ENCODE assay signal across 8 cellular contexts in the genomic region with DNA sequence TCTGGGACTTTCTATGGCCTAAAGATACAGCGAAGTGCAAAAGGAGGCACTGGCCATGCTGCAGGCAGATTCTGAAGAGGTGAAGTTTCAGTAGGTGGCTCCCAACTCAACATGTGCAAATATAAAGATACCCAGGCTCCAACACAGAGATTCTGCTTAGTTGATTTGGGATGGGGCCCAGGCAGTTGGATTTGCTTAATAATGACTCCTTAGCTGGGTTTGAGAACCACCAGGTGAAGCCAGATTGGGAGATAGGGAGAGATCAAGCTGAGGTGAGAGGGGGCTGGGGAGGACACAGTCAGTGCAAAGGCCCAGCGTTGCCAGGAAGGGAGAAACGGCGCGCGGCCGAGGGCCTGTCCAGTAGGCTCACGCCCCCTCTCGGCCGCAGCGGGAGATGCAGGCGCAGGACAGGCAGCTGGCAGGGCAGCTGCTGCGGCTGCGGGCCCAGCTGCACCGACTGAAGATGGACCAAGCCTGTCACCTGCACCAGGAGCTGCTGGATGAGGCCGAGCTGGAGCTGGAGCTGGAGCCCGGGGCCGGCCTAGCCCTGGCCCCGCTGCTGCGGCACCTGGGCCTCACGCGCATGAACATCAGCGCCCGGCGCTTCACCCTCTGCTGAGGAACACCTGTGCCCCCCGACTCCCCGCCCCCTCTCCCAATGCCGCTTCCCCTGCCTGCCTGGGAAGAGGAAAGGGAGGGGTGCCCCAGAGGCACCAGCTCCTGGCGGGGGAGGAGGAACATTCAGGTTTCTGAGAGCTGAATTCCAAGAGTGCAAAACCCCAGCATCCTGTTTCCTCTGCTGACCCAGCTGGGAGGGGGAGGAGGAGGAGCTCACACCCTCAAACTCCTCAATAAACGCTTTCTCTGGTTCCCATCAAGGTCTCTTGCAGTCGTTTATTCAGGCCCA. TPM values are rescaled to one million over a fixed set of nuclear protein-coding genes. Genes with fewer than 3 reads are reported as not detected.
DNase-seq lines count a peak whose midpoint lies in the region; TF ChIP-seq lines count a peak whose summit lies in the region.

No MANE protein-coding gene starts in this region.

- no peaks in the 10 kb centered on the region for H3K9me2 ChIP-seq in SK-N-SH

- no peak overlapping the region for H3K4me2 ChIP-seq in SK-N-SH

- CTCF ChIA-PET in SK-N-SH (lab: Yijun Ruan, JAX), result interaction anchor here (0.6 to 5.4 kb wide), 30 partner anchors 10 to 126 kb away, joined by 3 to 45 read pairs (median 4); a partner anchor contains a TSS

- DNase-seq in LHCN-M2 (ENCODE audit: low read depth), result peak; percentile 51
- peak; percentile 91 for DNase-seq in SK-N-SH
- DNase-seq in right atrium auricular region (ENCODE audit: low spot score), result peak; percentile 88
- peak; percentile 90 for DNase-seq in sigmoid colon
- no peak for DNase-seq in superior temporal gyrus (ENCODE audit: extremely low spot score)
- no peak for DNase-seq in GF-D8 (lab: John Stamatoyannopoulos, UW)

- TF ChIP-seq RAD21 in SK-N-SH (IDR thresholded peaks at IDR 0.05; ENCODE audit: low read length), result peak; percentile 67

- H3K27me3 Mint-ChIP-seq in activated naive CD8-positive, alpha-beta T cell, result no peaks in the 10 kb centered on the region

- TF ChIP-seq POLR2A in sigmoid colon (IDR thresholded peaks at IDR 0.05), result no peak

- no peaks in the 10 kb centered on the region for H3K9me3 Mint-ChIP-seq in activated naive CD8-positive, alpha-beta T cell (ENCODE audit: low read depth)

- peak overlapping the region in 1 of 2 experiments; percentile 47; a peak in 1 of 4 replicates for H3K4me3 ChIP-seq in SK-N-SH (ENCODE audit: low read depth in 2 of 2, low read length in 1 of 2)
- no peak overlapping the region for H3K4me3 ChIP-seq in right atrium auricular region
- no peak overlapping the region for H3K4me3 ChIP-seq in sigmoid colon

- H3K36me3 ChIP-seq in SK-N-SH (replicated peaks in 1 of 2; ENCODE audit: control insufficient read depth in 1 of 2, insufficient read depth in 2 of 2, low read length in 1 of 2) (no peaks in the 10 kb centered on the region), right atrium auricular region (no peaks in the 10 kb centered on the region), sigmoid colon (no peaks in the 10 kb centered on the region)

- intact Hi-C loops in sigmoid colon (cut with DNase I), result no loop called here

- POLR2A ChIA-PET in SK-N-SH (lab: Yijun Ruan, JAX), result interaction anchor here (0.6 kb wide), 2 partner anchors 22 to 80 kb away, joined by 3 to 5 read pairs; no protein-coding TSS in a partner anchor

- H3K4me1 Mint-ChIP-seq in activated naive CD8-positive, alpha-beta T cell (ENCODE audit: low read depth), result peaks cover 57% of the 10 kb centered on the region

- H3K4me3 Mint-ChIP-seq in activated naive CD8-positive, alpha-beta T cell, result peak overlapping the region; percentile 69

- peaks cover 2% of the 10 kb centered on the region for H3K36me3 Mint-ChIP-seq in activated naive CD8-positive, alpha-beta T cell

- no peaks in the 10 kb centered on the region for H4K20me1 ChIP-seq in SK-N-SH (ENCODE audit: insufficient read depth)

- TF ChIP-seq CTCF in GM12872 (IDR thresholded peaks at IDR 0.05; ENCODE audit: insufficient read depth, low read depth, low read length) (peak; percentile 97), SK-N-SH (IDR thresholded peaks at IDR 0.05) (peak; percentile 74), right atrium auricular region (IDR thresholded peaks at IDR 0.05) (peak; percentile 78 to 94), sigmoid colon (IDR thresholded peaks at IDR 0.05) (peak in 3 of 4 experiments; percentile 43 to 75 (median 62))

- no peak overlapping the region for H3K27ac ChIP-seq in SK-N-SH (ENCODE audit: low read depth in 2 of 2, low read length in 1 of 2)
- H3K27ac ChIP-seq in right atrium auricular region, result peak overlapping the region; percentile 66 to 67
- peak overlapping the region in 3 of 4 donors; percentile 42 to 74 (median 57) for H3K27ac ChIP-seq in sigmoid colon

- no peak overlapping the region for H3K9ac ChIP-seq in SK-N-SH

- H3K79me2 ChIP-seq in SK-N-SH (ENCODE audit: insufficient read depth), result no peaks in the 10 kb centered on the region

- TF ChIP-seq EP300 in SK-N-SH (IDR thresholded peaks at IDR 0.05; ENCODE audit: borderline replicate concordance in 1 of 2, low read depth in 1 of 2, low read length in 1 of 2), result no peak
- TF ChIP-seq EP300 in sigmoid colon (IDR thresholded peaks at IDR 0.05), result no peak

- H3K27me3 ChIP-seq in SK-N-SH (ENCODE audit: insufficient read depth) (no peaks in the 10 kb centered on the region), right atrium auricular region (no peaks in the 10 kb centered on the region), sigmoid colon (no peaks in the 10 kb centered on the region)

- H3K27ac Mint-ChIP-seq in activated naive CD8-positive, alpha-beta T cell, result peak overlapping the region; percentile 95

- peaks cover 2 to 10% of the 10 kb centered on the region in 2 experiments; a peak in 3 of 4 replicates for H3K4me1 ChIP-seq in SK-N-SH (ENCODE audit: control insufficient read depth in 1 of 2, insufficient read depth in 2 of 2, low read depth in 1 of 2, low read length in 1 of 2)
- peaks cover 0 to 56% of the 10 kb centered on the region in 2 donors for H3K4me1 ChIP-seq in right atrium auricular region
- H3K4me1 ChIP-seq in sigmoid colon, result peaks cover 0 to 25% (median 18%) of the 10 kb centered on the region in 4 donors

- H3F3A ChIP-seq in SK-N-SH (replicated peaks; ENCODE audit: insufficient read depth), result peaks cover 3% of the 10 kb centered on the region

- WGBS in SK-N-SH (ENCODE audit: low lambda C conversion rate), result 34% methylated on average over 12 of the region's 31 CpGs
- 6 to 9% methylated on average over 31 of the region's 31 CpGs for WGBS in sigmoid colon, 2 donors

- H2AFZ ChIP-seq in SK-N-SH (ENCODE audit: low read depth), result no peak overlapping the region; the same call in 1 of the 2 replicates

- H3K9me3 ChIP-seq in SK-N-SH (no peaks in the 10 kb centered on the region), right atrium auricular region (no peaks in the 10 kb centered on the region), sigmoid colon (no peaks in the 10 kb centered on the region)

TF ChIP-seq in SK-N-SH, 30 proteins besides CTCF, POLR2A, EP300 and RAD21:
- TF ChIP-seq, protein P1, sequence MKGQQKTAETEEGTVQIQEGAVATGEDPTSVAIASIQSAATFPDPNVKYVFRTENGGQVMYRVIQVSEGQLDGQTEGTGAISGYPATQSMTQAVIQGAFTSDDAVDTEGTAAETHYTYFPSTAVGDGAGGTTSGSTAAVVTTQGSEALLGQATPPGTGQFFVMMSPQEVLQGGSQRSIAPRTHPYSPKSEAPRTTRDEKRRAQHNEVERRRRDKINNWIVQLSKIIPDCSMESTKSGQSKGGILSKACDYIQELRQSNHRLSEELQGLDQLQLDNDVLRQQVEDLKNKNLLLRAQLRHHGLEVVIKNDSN (IDR thresholded peaks at IDR 0.05; ENCODE audit: borderline replicate concordance, low read depth), result no peak
- TF ChIP-seq SIN3A (IDR thresholded peaks at IDR 0.05; ENCODE audit: borderline replicate concordance, low read depth, low read length), result no peak
- TF ChIP-seq SMC3 (IDR thresholded peaks at IDR 0.05; ENCODE audit: low read depth, low read length), result peak; percentile 55
- TF ChIP-seq CHD2 (IDR thresholded peaks at IDR 0.05; ENCODE audit: low read length, partially characterized antibody), result peak; percentile 21
- no peak for TF ChIP-seq MEF2A (IDR thresholded peaks at IDR 0.05; ENCODE audit: borderline replicate concordance, low read depth)
TF ChIP-seq in SK-N-SH: peak in this region for 2.

RNA-seq across cellular contexts. Expression of a gene that starts 1.2 kb away (rescaled TPM):
- total RNA-seq in LHCN-M2 (2014; rRNA removed) (0.23 TPM in 1 of 2 replicates, not detected in the other), right atrium auricular region (1 to 10 TPM; 2.1 to 6.4 TPM), sigmoid colon (1 to 10 TPM in 2 of 4 donors, under 1 TPM in 1, not detected in 1; 0.71 to 3.0 (median 2.2) TPM)
- 0.50 TPM for polyA plus RNA-seq in LHCN-M2 (2012)
- polyA plus RNA-seq in SK-N-SH (2012; rRNA removed) (1.2 and 1.6 TPM in 2 replicates), sigmoid colon (1 to 10 TPM; 3.0 to 9.0 (median 3.6) TPM)
- polyA plus RNA-seq in SK-N-SH (2012; cell fraction: cytosol; rRNA removed), result 0.63 and 1.1 TPM in 2 replicates
- 2.3 and 2.9 TPM in 2 replicates for polyA plus RNA-seq in SK-N-SH (2012; cell fraction: nucleus; rRNA removed)

RNA-seq across cellular contexts. Expression of a gene that starts 2.8 kb away (rescaled TPM):
- total RNA-seq in LHCN-M2 (2014; rRNA removed), result not detected in 2 replicates
- not detected for polyA plus RNA-seq in LHCN-M2 (2012)
- not detected in 2 replicates for polyA plus RNA-seq in SK-N-SH (2012; rRNA removed)
- polyA plus RNA-seq in SK-N-SH (2012; cell fraction: cytosol; rRNA removed), result not detected in 2 replicates
- polyA plus RNA-seq in SK-N-SH (2012; cell fraction: nucleus; rRNA removed), result 0.04 TPM in 1 of 2 replicates, not detected in the other
- total RNA-seq in right atrium auricular region, result under 1 TPM; 0.74 to 0.98 TPM
- total RNA-seq in sigmoid colon, result under 1 TPM in 3 of 4 donors, not detected in 1; 0.36 to 0.81 (median 0.49) TPM
- polyA plus RNA-seq in sigmoid colon, result 10 to 100 TPM in 1 of 3 donors, 1 to 10 TPM in 1, under 1 TPM in 1; 0.92 to 37.3 (median 1.8) TPM

RNA-seq across cellular contexts. Expression of a gene that starts 26.0 kb away (rescaled TPM):
- total RNA-seq in LHCN-M2 (2014; rRNA removed), result 296 and 327 TPM in 2 replicates
- 346 TPM for polyA plus RNA-seq in LHCN-M2 (2012)
- polyA plus RNA-seq in SK-N-SH (2012; rRNA removed), result 463 and 479 TPM in 2 replicates
- polyA plus RNA-seq in SK-N-SH (2012; cell fraction: cytosol; rRNA removed), result 440 and 513 TPM in 2 replicates
- 213 and 215 TPM in 2 replicates for polyA plus RNA-seq in SK-N-SH (2012; cell fraction: nucleus; rRNA removed)
- total RNA-seq in right atrium auricular region, result 100 to 1,000 TPM; 123 to 131 TPM
- total RNA-seq in sigmoid colon, result 100 to 1,000 TPM; 163 to 178 (median 171) TPM
- 100 to 1,000 TPM; 171 to 226 (median 185) TPM for polyA plus RNA-seq in sigmoid colon

RNA-seq across cellular contexts. Expression of a gene that starts 26.1 kb away (rescaled TPM):
- total RNA-seq in LHCN-M2 (2014; rRNA removed), result 14.4 and 16.6 TPM in 2 replicates
- polyA plus RNA-seq in LHCN-M2 (2012), result 23.8 TPM
- 31.8 and 31.9 TPM in 2 replicates for polyA plus RNA-seq in SK-N-SH (2012; rRNA removed)
- 15.8 and 16.2 TPM in 2 replicates for polyA plus RNA-seq in SK-N-SH (2012; cell fraction: cytosol; rRNA removed)
- 122 and 134 TPM in 2 replicates for polyA plus RNA-seq in SK-N-SH (2012; cell fraction: nucleus; rRNA removed)
- 1 to 10 TPM; 8.1 to 8.9 TPM for total RNA-seq in right atrium auricular region
- 10 to 100 TPM in 2 of 4 donors, 1 to 10 TPM in 2; 6.4 to 20.8 (median 10.1) TPM for total RNA-seq in sigmoid colon
- polyA plus RNA-seq in sigmoid colon, result 10 to 100 TPM in 1 of 3 donors, 1 to 10 TPM in 2; 4.4 to 23.1 (median 7.2) TPM

RNA-seq across cellular contexts. Expression of a gene that starts 39.3 kb away (rescaled TPM):
- not detected in 2 replicates for total RNA-seq in LHCN-M2 (2014; rRNA removed)
- polyA plus RNA-seq in LHCN-M2 (2012), result 0.05 TPM
- polyA plus RNA-seq in SK-N-SH (2012; rRNA removed), result not detected in 2 replicates
- not detected in 2 replicates for polyA plus RNA-seq in SK-N-SH (2012; cell fraction: cytosol; rRNA removed)
- polyA plus RNA-seq in SK-N-SH (2012; cell fraction: nucleus; rRNA removed), result 0.05 TPM in 1 of 2 replicates, not detected in the other
- total RNA-seq in right atrium auricular region, result not detected
- total RNA-seq in sigmoid colon, result not detected
- under 1 TPM in 1 of 3 donors, not detected in 2; 0.04 TPM for polyA plus RNA-seq in sigmoid colon

Comparison
In these comparisons a context has a peak if more than half of its experiments do, and no peak if none do; other contexts are left out.
1. DNase-seq: peak in LHCN-M2 (single experiment), SK-N-SH (single experiment), right atrium auricular region (single experiment) and sigmoid colon (single experiment); none in superior temporal gyrus (single experiment) and GF-D8 (single experiment).
2. H3K27ac ChIP-seq: peak in right atrium auricular region (2 of 2) and sigmoid colon (3 of 4); none in SK-N-SH (0 of 2).
3. Peak in every context shown above with its lines, with median percentiles within 50 percentile points of each other: CTCF ChIP-seq.